Comparison of ENCODE assay signal across 8 cellular contexts in genomic region chr7:2451171-2452073, GRCh38. TPM values are rescaled to one million over a fixed set of nuclear protein-coding genes. Genes with fewer than 3 reads are reported as not detected.
DNase-seq lines count a peak whose midpoint lies in the region; ATAC-seq and TF ChIP-seq lines count a peak whose summit lies in the region.

No MANE protein-coding gene starts in this region.

- DNase-seq in AG04449 (ENCODE audit: low read depth, low spot score) (no peak), NCI-H774 (lab: John Stamatoyannopoulos, UW) (peak; percentile 58), mesenchymal stem cell (peak; percentile 67)
- DNase-seq in activated CD8-positive, alpha-beta memory T cell treated with anti-CD3 and anti-CD28 coated beads for 1 hour (ENCODE audit: extremely low read depth in 1 of 2, low read depth in 1 of 2) = peak; percentile 44 to 70
- peak; percentile 71 for DNase-seq in effector CD4-positive, alpha-beta T cell
- peak; percentile 45 for DNase-seq in stimulated activated CD8-positive, alpha-beta memory T cell treated with anti-CD3 and anti-CD28 coated beads, Interleukin-12 subunit alpha, Interleukin-12 subunit beta, amount 100 ng/mL, for 24 hours (ENCODE audit: extremely low read depth)

- no peak overlapping the region for H2BK5ac ChIP-seq in mesenchymal stem cell (ENCODE audit: low read depth, low read length, poor library complexity, severe bottlenecking)

- peak overlapping the region; percentile 79 for H3K4me2 ChIP-seq in mesenchymal stem cell (ENCODE audit: low read length, poor library complexity, severe bottlenecking)

- no peak overlapping the region for H3K27ac ChIP-seq in mesenchymal stem cell (ENCODE audit: low read length, poor library complexity, severe bottlenecking)

- H3K79me1 ChIP-seq in mesenchymal stem cell (replicated peaks; ENCODE audit: low read length, poor library complexity, severe bottlenecking) = no peaks in the 10 kb centered on the region

- POLR2A ChIA-PET in AG04449 (lab: Yijun Ruan, JAX) = interaction anchor here (0.6 to 1.0 kb wide), 2 partner anchors 11 to 236 kb away, joined by 3 to 4 read pairs; no protein-coding TSS in a partner anchor

- H3K4ac ChIP-seq in mesenchymal stem cell (ENCODE audit: low read depth in 1 of 2, low read length in 2 of 2) = no peak overlapping the region

- TF ChIP-seq CTCF in AG04449 (IDR thresholded peaks at IDR 0.05; ENCODE audit: insufficient read depth, low read length, missing control alignments) = peak; percentile 99

- peak overlapping the region; percentile 77 for H3K9ac ChIP-seq in mesenchymal stem cell (ENCODE audit: low read length)

- peak; percentile 65 for ATAC-seq in GM18858 (IDR thresholded peaks at IDR 0.05; ENCODE audit: unreplicated experiment)
- peak; percentile 78 for ATAC-seq in HG03175 (IDR thresholded peaks at IDR 0.05; ENCODE audit: unreplicated experiment)

- H3K9me3 ChIP-seq in mesenchymal stem cell (ENCODE audit: control insufficient read depth, low read length) = no peaks in the 10 kb centered on the region

- peak overlapping the region; percentile 66 for H4K8ac ChIP-seq in mesenchymal stem cell (ENCODE audit: low read length)

- H3K36me3 ChIP-seq in mesenchymal stem cell (ENCODE audit: control insufficient read depth in 1 of 2, insufficient read depth in 2 of 2, low read depth in 1 of 2, low read length in 2 of 2) = no peaks in the 10 kb centered on the region

- peak overlapping the region; percentile 38 for H3K4me3 ChIP-seq in AG04449 (ENCODE audit: low read depth, low read length)
- peak overlapping the region; percentile 37 to 67 for H3K4me3 ChIP-seq in mesenchymal stem cell (ENCODE audit: insufficient read depth in 1 of 2, low read depth in 1 of 2, low read length in 2 of 2)

- peak overlapping the region; percentile 40 for H2AFZ ChIP-seq in mesenchymal stem cell (ENCODE audit: low read depth, low read length)

- 33% methylated on average over 34 of the region's 34 CpGs for WGBS in mesenchymal stem cell

- H3K23ac ChIP-seq in mesenchymal stem cell (ENCODE audit: low read length in 2 of 2) = no peak overlapping the region

- H2BK120ac ChIP-seq in mesenchymal stem cell (ENCODE audit: low read depth, low read length) = peak overlapping the region; percentile 21

- H4K91ac ChIP-seq in mesenchymal stem cell (ENCODE audit: low read length) = peak overlapping the region; percentile 34

- no peak overlapping the region for H2BK15ac ChIP-seq in mesenchymal stem cell (ENCODE audit: low read depth, poor library complexity, severe bottlenecking)

- peak overlapping the region in 1 of 2 experiments; percentile 29 for H3K14ac ChIP-seq in mesenchymal stem cell (ENCODE audit: low read length in 2 of 2)

- CTCF ChIA-PET in AG04449 (lab: Yijun Ruan, JAX) = interaction anchor here (0.6 to 8.1 kb wide), 43 partner anchors 9 to 259 kb away, joined by 3 to 117 read pairs (median 4); partner anchors contain the start of genes BRAT1, IQCE and TTYH3

- H2BK12ac ChIP-seq in mesenchymal stem cell (ENCODE audit: low read length in 2 of 2) = peak overlapping the region in 1 of 2 experiments; percentile 38

- H3K18ac ChIP-seq in mesenchymal stem cell (ENCODE audit: low read depth in 1 of 2, low read length in 2 of 2) = peak overlapping the region; percentile 42 to 64

- peaks cover 6 to 12% of the 10 kb centered on the region in 2 experiments for H3K27me3 ChIP-seq in mesenchymal stem cell (ENCODE audit: control insufficient read depth in 1 of 2, insufficient read depth in 1 of 2, low read length in 2 of 2)

- H2AK5ac ChIP-seq in mesenchymal stem cell (ENCODE audit: low read length, severe bottlenecking) = peak overlapping the region; percentile 71

- peaks cover 8% of the 10 kb centered on the region for H3K4me1 ChIP-seq in mesenchymal stem cell (ENCODE audit: control insufficient read depth, insufficient read depth, low read depth, low read length)

RNA-seq across cellular contexts. Expression of gene GRIFIN, which starts 24.8 kb away (rescaled TPM):
- polyA plus RNA-seq in mesenchymal stem cell (2013, experiment 1 of 2) = not detected
- not detected for polyA plus RNA-seq in mesenchymal stem cell (2013, experiment 2 of 2)

RNA-seq across cellular contexts. Expression of gene CHST12, which starts 48.0 kb away (rescaled TPM):
- polyA plus RNA-seq in mesenchymal stem cell (2013, experiment 1 of 2) = 20.2 TPM
- 20.4 TPM for polyA plus RNA-seq in mesenchymal stem cell (2013, experiment 2 of 2)
